ENCODE assay signal across 1 cellular context in the genomic region with DNA sequence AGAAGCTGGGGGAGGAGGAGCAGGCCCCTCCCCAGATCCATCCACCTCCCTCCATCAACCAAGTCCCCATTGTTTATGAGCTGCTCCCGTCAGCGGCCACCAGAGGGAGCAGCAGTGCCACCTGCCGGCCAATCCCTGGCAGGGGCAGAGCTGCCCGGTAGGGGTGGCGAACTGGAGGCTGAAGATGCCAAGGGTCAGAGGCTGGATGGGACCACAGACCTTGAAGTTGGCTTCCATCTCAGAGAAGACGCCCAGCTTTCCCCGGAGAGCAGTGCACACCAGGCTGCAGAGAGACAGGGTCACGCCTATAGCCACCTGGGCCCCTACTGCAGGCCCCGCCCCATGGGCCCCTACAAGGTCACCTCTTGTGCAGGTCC.
TF ChIP-seq lines count a peak whose summit lies in the region.

No MANE protein-coding gene starts in this region.

TF ChIP-seq in IMR-90, 13 proteins besides CTCF, POLR2A, EP300 and RAD21:
- TF ChIP-seq RFX5 (IDR thresholded peaks at IDR 0.05; ENCODE audit: low read depth, low read length) (no peak), MAZ (IDR thresholded peaks at IDR 0.05; ENCODE audit: borderline replicate concordance, low read depth, low read length) (peak; percentile 78; the same call in 1 of the 2 replicates), BHLHE40 (IDR thresholded peaks at IDR 0.05; ENCODE audit: low read depth, low read length) (no peak), MXI1 (IDR thresholded peaks at IDR 0.05; ENCODE audit: borderline replicate concordance, low read depth, low read length) (no peak), SMC3 (IDR thresholded peaks at IDR 0.05; ENCODE audit: low read depth, low read length) (peak; percentile 95), RCOR1 (IDR thresholded peaks at IDR 0.05; ENCODE audit: insufficient replicate concordance, low read length) (peak; percentile 39)
